In the genomic region with DNA sequence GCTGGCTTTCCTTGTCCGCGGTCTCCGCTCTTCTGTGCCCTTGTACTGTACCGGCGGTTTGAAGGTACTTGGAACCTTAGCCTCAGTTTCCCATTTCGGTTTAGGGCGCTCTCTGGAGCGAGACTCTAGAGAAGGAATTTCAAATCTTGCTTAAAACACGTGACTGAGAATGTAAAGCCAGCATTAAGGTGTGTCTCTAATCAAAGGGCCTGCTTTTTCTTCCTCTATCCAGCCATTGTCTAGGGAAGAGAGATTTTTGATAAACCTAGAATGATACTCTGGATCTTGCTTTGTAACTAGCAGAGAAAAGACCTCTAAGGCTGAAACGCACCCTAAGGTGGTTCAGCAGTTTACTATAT, we compare ENCODE assay signal across 9 cellular contexts. TPM values are rescaled to one million over a fixed set of nuclear protein-coding genes. Genes with fewer than 3 reads are reported as not detected.
DNase-seq lines count a peak whose midpoint lies in the region; ATAC-seq, FAIRE-seq and TF ChIP-seq lines count a peak whose summit lies in the region.
"Had no signal": no experiment of that assay in that cellular context is flagged by ENCODE, and none has a peak within 500 bp of the region (broad histone marks: within the 10 kb centered on the region; RNA-seq: fewer than 3 reads in every experiment).

No MANE protein-coding gene starts in this region.

- no peak overlapping the region for H2BK120ac ChIP-seq in mesendoderm (ENCODE audit: low read depth, low read length)

- ATAC-seq in GM21737 (IDR thresholded peaks at IDR 0.05; ENCODE audit: unreplicated experiment): no peak

- H3K4ac ChIP-seq in mesendoderm (ENCODE audit: low read depth, low read length): peak overlapping the region; percentile 94

- peaks cover 5% of the 10 kb centered on the region for H3K79me1 ChIP-seq in mesendoderm (ENCODE audit: low read length)

- H3K9ac ChIP-seq in mesendoderm (ENCODE audit: low read length): peak overlapping the region; percentile 93

- H3K27ac ChIP-seq in cardiac muscle cell (peak overlapping the region; percentile 90), mesendoderm (ENCODE audit: low read depth, low read length) (peak overlapping the region; percentile 85)

- H3K27me3 ChIP-seq in cardiac muscle cell (no peaks in the 10 kb centered on the region), bronchial epithelial cell (ENCODE audit: control insufficient read depth, insufficient read depth, low read length) (no peaks in the 10 kb centered on the region), mesendoderm (ENCODE audit: insufficient read depth, low read length, poor library complexity) (no peaks in the 10 kb centered on the region)

- H4K5ac ChIP-seq in mesendoderm (ENCODE audit: low read length): no peak overlapping the region

- H3K4me3 ChIP-seq in cardiac muscle cell (peak overlapping the region; percentile 84), bronchial epithelial cell (ENCODE audit: low read depth, low read length) (peak overlapping the region; percentile 94), mesendoderm (ENCODE audit: low read length) (peak overlapping the region; percentile 91)

- intact Hi-C loops in cardiac septum (cut with DNase I): no loop called here

- no peak overlapping the region for H2BK15ac ChIP-seq in mesendoderm (replicated peaks; ENCODE audit: low read depth)

- H3K9me3 ChIP-seq in cardiac muscle cell (ENCODE audit: low read depth): no peaks in the 10 kb centered on the region

- H3K18ac ChIP-seq in mesendoderm (ENCODE audit: low read length): no peak overlapping the region

- WGBS in mesendoderm (ENCODE audit: extremely low coverage, insufficient coverage, low lambda C conversion rate): no CpG with 5 or more reads among the region's 10 CpGs

- no peak overlapping the region for H3K23ac ChIP-seq in mesendoderm (ENCODE audit: low read length)

- H3K36me3 ChIP-seq in cardiac muscle cell: no peaks in the 10 kb centered on the region
- H3K36me3 ChIP-seq in bronchial epithelial cell (ENCODE audit: control insufficient read depth, insufficient read depth, low read length): no peaks in the 10 kb centered on the region
- H3K36me3 ChIP-seq in mesendoderm (ENCODE audit: control insufficient read depth, insufficient read depth, low read length): no peaks in the 10 kb centered on the region

- H3K56ac ChIP-seq in mesendoderm (ENCODE audit: low read length): peak overlapping the region; percentile 96

- peak overlapping the region; percentile 91 for H4K8ac ChIP-seq in mesendoderm (ENCODE audit: low read depth, low read length)

- H3K4me1 ChIP-seq in cardiac muscle cell (ENCODE audit: low read depth) (peaks cover 15% of the 10 kb centered on the region), mesendoderm (ENCODE audit: control insufficient read depth, low read depth, low read length) (no peaks in the 10 kb centered on the region)

- H3K79me2 ChIP-seq in mesendoderm (ENCODE audit: control insufficient read depth, insufficient read depth, low read length): peaks cover 10% of the 10 kb centered on the region

- DNase-seq in cardiac muscle cell (ENCODE audit: low read depth in 1 of 2, low spot score in 1 of 2) (no peak), cardiac septum (ENCODE audit: low spot score) (no peak), bronchial epithelial cell (ENCODE audit: low read depth) (no peak), mesendoderm (no peak), NCI-H1930 (lab: John Stamatoyannopoulos, UW) (no peak), KG1 (lab: John Stamatoyannopoulos, UW) (no peak), NCI-H1105 (lab: John Stamatoyannopoulos, UW) (no peak)

- no peak overlapping the region for H2AK5ac ChIP-seq in mesendoderm (ENCODE audit: low read length)

- no peak overlapping the region for H2BK5ac ChIP-seq in mesendoderm (ENCODE audit: low read length)

- TF ChIP-seq CTCF in cardiac muscle cell (IDR thresholded peaks at IDR 0.05; ENCODE audit: low read depth, low read length) (no peak), bronchial epithelial cell (IDR thresholded peaks at IDR 0.05; ENCODE audit: insufficient read depth, low read length, severe bottlenecking) (no peak)

- no peak for FAIRE-seq in bronchial epithelial cell (lab: Jason Lieb, UNC)
- FAIRE-seq: TTC549 had no signal

- peak overlapping the region; percentile 18 for H3K4me2 ChIP-seq in mesendoderm (ENCODE audit: low read length)

RNA-seq across cellular contexts. Expression of gene GPR107, which starts 0.7 kb away (rescaled TPM):
- 19.7 and 23.9 TPM in 2 replicates for total RNA-seq in cardiac muscle cell
- 12.3 and 15.0 TPM in 2 replicates for polyA plus RNA-seq in cardiac muscle cell
- total RNA-seq in cardiac septum: 23.7 TPM
- total RNA-seq in bronchial epithelial cell: 20.4 and 21.6 TPM in 2 replicates
- polyA plus RNA-seq in mesendoderm (2013, experiment 1 of 2): 16.4 TPM
- 16.2 TPM for polyA plus RNA-seq in mesendoderm (2013, experiment 2 of 2)

RNA-seq across cellular contexts. Expression of gene FNBP1, which starts 11.4 kb away (rescaled TPM):
- total RNA-seq in cardiac muscle cell (24.2 and 37.9 TPM in 2 replicates), cardiac septum (22.6 TPM), bronchial epithelial cell (13.4 and 15.7 TPM in 2 replicates)
- polyA plus RNA-seq in cardiac muscle cell: 20.5 and 23.6 TPM in 2 replicates
- 18.0 TPM for polyA plus RNA-seq in mesendoderm (2013, experiment 1 of 2)
- polyA plus RNA-seq in mesendoderm (2013, experiment 2 of 2): 18.4 TPM
